In the genomic region with DNA sequence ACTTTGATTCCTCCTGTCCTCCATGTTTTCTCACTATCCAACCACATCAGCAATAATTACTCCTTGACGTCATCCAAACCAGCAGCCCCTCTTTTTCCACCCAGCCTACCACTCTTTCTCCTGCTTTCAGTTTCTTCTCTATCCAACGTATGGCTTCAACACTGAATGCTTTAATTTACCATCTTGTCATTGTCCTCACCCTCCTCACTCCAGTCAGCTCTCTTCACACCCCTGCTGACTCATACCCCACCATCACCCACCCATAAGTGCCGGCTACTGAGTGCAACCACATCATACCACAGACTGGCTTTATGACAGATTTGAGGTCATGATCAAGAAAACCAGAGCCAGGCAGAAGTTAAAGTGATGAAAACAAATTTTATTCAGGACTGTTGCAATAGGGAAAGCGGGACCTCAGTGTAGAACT, we compare ENCODE assay signal across 8 cellular contexts. TPM values are rescaled to one million over a fixed set of nuclear protein-coding genes. Genes with fewer than 3 reads are reported as not detected.
DNase-seq lines count a peak whose midpoint lies in the region; ATAC-seq and TF ChIP-seq lines count a peak whose summit lies in the region.

No MANE protein-coding gene starts in this region.

- DNase-seq in GM03348 (ENCODE audit: low spot score) (peak; percentile 68), sigmoid colon (no peak), NCI-H146 treated with DMSO at 0.1 percent for 48 hours (lab: John Stamatoyannopoulos, UW; ENCODE audit: unreplicated experiment) (no peak)
- DNase-seq in activated T-cell treated with anti-CD3 and anti-CD28 coated beads, Interleukin-2, amount 50 U/mL, for 24 hours = peak; percentile 55
- peak; percentile 92 for DNase-seq in natural killer cell treated with Interleukin-12 subunit alpha and Interleukin-12 subunit beta and Interleukin-15 and Interleukin-18, amount 100 ng/mL, for 72 hours (ENCODE audit: low spot score)

- H3K9me3 ChIP-seq in gastroesophageal sphincter = peaks cover 0 to 4% (median 0%) of the 10 kb centered on the region in 3 donors
- H3K9me3 ChIP-seq in sigmoid colon = no peaks in the 10 kb centered on the region

- H3K4me3 ChIP-seq in gastroesophageal sphincter = no peak overlapping the region
- no peak overlapping the region for H3K4me3 ChIP-seq in sigmoid colon

- TF ChIP-seq POLR2A in gastroesophageal sphincter (IDR thresholded peaks at IDR 0.05) (no peak), sigmoid colon (IDR thresholded peaks at IDR 0.05) (no peak)

- no peaks in the 10 kb centered on the region for H3K36me3 Mint-ChIP-seq in activated T-cell treated with anti-CD3 and anti-CD28 coated beads, Interleukin-2, amount 50 U/mL, for 24 hours (ENCODE audit: low read depth)
- H3K36me3 Mint-ChIP-seq in natural killer cell treated with Interleukin-12 subunit alpha and Interleukin-12 subunit beta and Interleukin-15 and Interleukin-18, amount 100 ng/mL, for 72 hours = peaks cover 14% of the 10 kb centered on the region

- no peaks in the 10 kb centered on the region for H3K27me3 ChIP-seq in gastroesophageal sphincter
- H3K27me3 ChIP-seq in sigmoid colon = no peaks in the 10 kb centered on the region

- intact Hi-C loops in sigmoid colon (cut with DNase I) = no loop called here

- WGBS in gastroesophageal sphincter (ENCODE audit: low coverage in 1 of 2), 2 donors = 67 to 76% methylated on average over 3 to 4 of the region's 4 CpGs
- 62 to 73% methylated on average over 4 of the region's 4 CpGs for WGBS in sigmoid colon, 2 donors

- ATAC-seq in HG03175 (IDR thresholded peaks at IDR 0.05; ENCODE audit: unreplicated experiment) (peak; percentile 70), HG03460 (IDR thresholded peaks at IDR 0.05; ENCODE audit: unreplicated experiment) (no peak), gastroesophageal sphincter (no peak)
- ATAC-seq in natural killer cell treated with Interleukin-12 subunit alpha and Interleukin-12 subunit beta and Interleukin-15 and Interleukin-18, amount 100 ng/mL, for 72 hours = peak; percentile 99 to 100

- peaks cover 0 to 5% (median 0%) of the 10 kb centered on the region in 3 donors for H3K4me1 ChIP-seq in gastroesophageal sphincter
- peaks cover 0 to 5% (median 0%) of the 10 kb centered on the region in 4 donors for H3K4me1 ChIP-seq in sigmoid colon

- H3K4me3 Mint-ChIP-seq in activated T-cell treated with anti-CD3 and anti-CD28 coated beads, Interleukin-2, amount 50 U/mL, for 24 hours = peak overlapping the region; percentile 7
- H3K4me3 Mint-ChIP-seq in natural killer cell treated with Interleukin-12 subunit alpha and Interleukin-12 subunit beta and Interleukin-15 and Interleukin-18, amount 100 ng/mL, for 72 hours = peak overlapping the region; percentile 79

- peak overlapping the region; percentile 84 for H3K27ac Mint-ChIP-seq in activated T-cell treated with anti-CD3 and anti-CD28 coated beads, Interleukin-2, amount 50 U/mL, for 24 hours
- H3K27ac Mint-ChIP-seq in natural killer cell treated with Interleukin-12 subunit alpha and Interleukin-12 subunit beta and Interleukin-15 and Interleukin-18, amount 100 ng/mL, for 72 hours = peak overlapping the region; percentile 36 to 60

- H3K27ac ChIP-seq in gastroesophageal sphincter (no peak overlapping the region), sigmoid colon (no peak overlapping the region)

- TF ChIP-seq EP300 in gastroesophageal sphincter (IDR thresholded peaks at IDR 0.05) (no peak), sigmoid colon (IDR thresholded peaks at IDR 0.05) (no peak)

- no peaks in the 10 kb centered on the region for H3K36me3 ChIP-seq in gastroesophageal sphincter
- H3K36me3 ChIP-seq in sigmoid colon = no peaks in the 10 kb centered on the region

- H3K4me1 Mint-ChIP-seq in activated T-cell treated with anti-CD3 and anti-CD28 coated beads, Interleukin-2, amount 50 U/mL, for 24 hours (ENCODE audit: low read depth) = peaks cover 47% of the 10 kb centered on the region
- H3K4me1 Mint-ChIP-seq in natural killer cell treated with Interleukin-12 subunit alpha and Interleukin-12 subunit beta and Interleukin-15 and Interleukin-18, amount 100 ng/mL, for 72 hours (ENCODE audit: low read depth in 2 of 2) = peaks cover 32 to 47% of the 10 kb centered on the region in 2 donors

- H3K27me3 Mint-ChIP-seq in activated T-cell treated with anti-CD3 and anti-CD28 coated beads, Interleukin-2, amount 50 U/mL, for 24 hours = peaks cover 42% of the 10 kb centered on the region
- peaks cover 23 to 38% of the 10 kb centered on the region in 2 donors for H3K27me3 Mint-ChIP-seq in natural killer cell treated with Interleukin-12 subunit alpha and Interleukin-12 subunit beta and Interleukin-15 and Interleukin-18, amount 100 ng/mL, for 72 hours

- peaks cover 2% of the 10 kb centered on the region for H3K9me3 Mint-ChIP-seq in activated T-cell treated with anti-CD3 and anti-CD28 coated beads, Interleukin-2, amount 50 U/mL, for 24 hours
- H3K9me3 Mint-ChIP-seq in natural killer cell treated with Interleukin-12 subunit alpha and Interleukin-12 subunit beta and Interleukin-15 and Interleukin-18, amount 100 ng/mL, for 72 hours = no peaks in the 10 kb centered on the region

- no peak for TF ChIP-seq CTCF in gastroesophageal sphincter (IDR thresholded peaks at IDR 0.05)
- TF ChIP-seq CTCF in sigmoid colon (IDR thresholded peaks at IDR 0.05) = no peak

RNA-seq across cellular contexts. Expression of a gene that starts 9.8 kb away (rescaled TPM):
- 10 to 100 TPM; 33.8 to 77.9 TPM for total RNA-seq in natural killer cell treated with Interleukin-12 subunit alpha and Interleukin-12 subunit beta and Interleukin-15 and Interleukin-18, amount 100 ng/mL, for 72 hours
- 100 to 1,000 TPM; 235 to 412 (median 359) TPM for total RNA-seq in gastroesophageal sphincter
- total RNA-seq in sigmoid colon = 100 to 1,000 TPM; 152 to 224 (median 180) TPM
- polyA plus RNA-seq in sigmoid colon = 100 to 1,000 TPM; 113 to 145 (median 121) TPM

RNA-seq across cellular contexts. Expression of a gene that starts 58.4 kb away (rescaled TPM):
- not detected for total RNA-seq in natural killer cell treated with Interleukin-12 subunit alpha and Interleukin-12 subunit beta and Interleukin-15 and Interleukin-18, amount 100 ng/mL, for 72 hours
- total RNA-seq in gastroesophageal sphincter = 1 to 10 TPM in 1 of 4 donors, under 1 TPM in 3; 0.39 to 2.3 (median 0.51) TPM
- total RNA-seq in sigmoid colon = 1 to 10 TPM in 1 of 4 donors, under 1 TPM in 2, not detected in 1; 0.54 to 1.1 (median 0.66) TPM
- under 1 TPM in 1 of 3 donors, not detected in 2; 0.44 TPM for polyA plus RNA-seq in sigmoid colon

Comparison
In these comparisons a context has a peak if more than half of its experiments do, and no peak if none do; other contexts are left out.
1. DNase-seq: peak in GM03348 (single experiment), activated T-cell treated with anti-CD3 and anti-CD28 coated beads, Interleukin-2, amount 50 U/mL, for 24 hours (single experiment) and natural killer cell treated with Interleukin-12 subunit alpha and Interleukin-12 subunit beta and Interleukin-15 and Interleukin-18, amount 100 ng/mL, for 72 hours (single experiment); none in sigmoid colon (single experiment) and NCI-H146 treated with DMSO at 0.1 percent for 48 hours (single experiment).
2. ATAC-seq: peak in HG03175 (single experiment) and natural killer cell treated with Interleukin-12 subunit alpha and Interleukin-12 subunit beta and Interleukin-15 and Interleukin-18, amount 100 ng/mL, for 72 hours (2 of 2); none in HG03460 (single experiment) and gastroesophageal sphincter (single experiment).